ENCODE assay signal across 14 cellular contexts in the genomic region with DNA sequence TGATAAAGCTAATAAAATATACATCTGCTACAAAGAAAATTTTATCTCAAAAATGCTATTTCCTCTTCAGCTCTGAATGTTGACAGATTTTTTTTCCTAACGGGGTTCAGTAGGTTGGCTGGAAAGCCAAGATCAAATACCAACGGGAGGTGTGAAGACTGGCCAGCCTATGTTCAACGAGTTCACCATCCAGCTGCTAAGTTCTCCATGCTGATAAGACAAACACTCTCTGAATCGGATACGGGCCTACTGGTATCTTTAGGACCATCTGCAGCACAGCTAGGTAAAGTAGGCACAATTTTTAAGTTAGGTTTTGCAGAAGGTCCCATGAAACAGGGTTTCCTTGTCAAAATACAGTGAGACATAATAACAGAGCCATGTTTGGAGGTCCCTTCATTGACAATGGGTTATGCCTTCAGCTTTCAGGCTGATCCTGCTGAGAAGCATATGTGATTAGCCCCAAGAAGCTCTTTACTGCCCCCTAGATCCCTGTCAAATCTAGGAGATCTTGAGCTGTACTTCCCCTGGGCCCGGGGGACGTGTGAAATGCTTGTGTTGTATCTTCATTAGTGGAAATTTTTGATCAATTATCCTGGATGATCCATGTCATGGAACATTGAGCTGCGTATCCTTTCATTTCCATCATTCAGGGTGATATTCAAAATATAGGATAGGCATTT.
DNase-seq lines count a peak whose midpoint lies in the region; ATAC-seq and TF ChIP-seq lines count a peak whose summit lies in the region.
"Had no signal": no experiment of that assay in that cellular context is flagged by ENCODE, and none has a peak within 500 bp of the region (broad histone marks: within the 10 kb centered on the region; RNA-seq: fewer than 3 reads in every experiment).

No MANE protein-coding gene starts in this region.

- no peaks in the 10 kb centered on the region for H3K36me3 Mint-ChIP-seq in activated CD4-positive, alpha-beta T cell treated with anti-CD3 and anti-CD28 coated beads, Interleukin-2, amount 10 ng/mL, durations not matched to agents 24 days and 14 days (ENCODE audit: low read depth)
- H3K36me3 Mint-ChIP-seq in endodermal cell (ENCODE audit: low read depth) = no peaks in the 10 kb centered on the region
- H3K36me3 Mint-ChIP-seq: activated CD8-positive, alpha-beta memory T cell treated with anti-CD3 and anti-CD28 coated beads, Interleukin-2, amount 10 ng/mL, durations not matched to agents 7 days and 5 days had no signal

- H3K27ac ChIP-seq in endodermal cell (ENCODE audit: low read depth, low read length) = no peak overlapping the region
- peak overlapping the region in 1 of 2 donors; percentile 39 for H3K27ac ChIP-seq in uterus
- H3K27ac ChIP-seq: skin epidermis had no signal

- no peak overlapping the region for H3K27ac Mint-ChIP-seq in activated CD4-positive, alpha-beta T cell treated with anti-CD3 and anti-CD28 coated beads, Interleukin-2, amount 10 ng/mL, durations not matched to agents 24 days and 14 days
- no peak overlapping the region for H3K27ac Mint-ChIP-seq in endodermal cell
- H3K27ac Mint-ChIP-seq: activated CD8-positive, alpha-beta memory T cell treated with anti-CD3 and anti-CD28 coated beads, Interleukin-2, amount 10 ng/mL, durations not matched to agents 7 days and 5 days had no signal

- intact Hi-C loops in activated CD4-positive, alpha-beta T cell treated with anti-CD3 and anti-CD28 coated beads, Interleukin-2, amount 10 ng/mL, durations not matched to agents 24 days and 14 days (cut with micrococcal nuclease) = no loop called here
- intact Hi-C loops in uterus (cut with DNase I; ENCODE audit: low total_unique reads) = no loop called here

- no peak overlapping the region for H3K9ac ChIP-seq in endodermal cell (ENCODE audit: extremely low read depth, low read length, poor library complexity, severe bottlenecking)

- WGBS in endodermal cell (ENCODE audit: insufficient coverage in 1 of 2, insufficient read length in 1 of 2), 2 experiments = 87 to 100% methylated on average over 2 to 8 of the region's 8 CpGs

- peaks cover 10% of the 10 kb centered on the region for H3K4me1 ChIP-seq in endodermal cell (ENCODE audit: control insufficient read depth, insufficient read depth, low read length)
- H3K4me1 ChIP-seq in uterus = no peaks in the 10 kb centered on the region

- no peak for ATAC-seq in HG03039 (IDR thresholded peaks at IDR 0.05; ENCODE audit: unreplicated experiment)
- ATAC-seq: activated CD8-positive, alpha-beta memory T cell treated with anti-CD3 and anti-CD28 coated beads, Interleukin-2, amount 10 ng/mL, durations not matched to agents 7 days and 5 days had no signal

- no peaks in the 10 kb centered on the region for H3K9me3 ChIP-seq in endodermal cell (ENCODE audit: control insufficient read depth, low read length)
- H3K9me3 ChIP-seq in uterus = no peaks in the 10 kb centered on the region
- H3K9me3 ChIP-seq: stomach had no signal

- no peak for TF ChIP-seq POLR2A in uterus (IDR thresholded peaks at IDR 0.05)

- peak; percentile 57 for DNase-seq in activated CD4-positive, alpha-beta T cell treated with anti-CD3 and anti-CD28 coated beads, Interleukin-2, amount 10 ng/mL, durations not matched to agents 24 days and 14 days
- DNase-seq in activated CD4-positive, alpha-beta T cell treated with anti-CD3 and anti-CD28 coated beads for 1 hour = no peak
- DNase-seq in LHCN-M2 (ENCODE audit: low read depth) (peak; percentile 1), endodermal cell (peak; percentile 65), retinal pigment epithelial cell (ENCODE audit: low read depth) (no peak), uterus (no peak)
- no peak for DNase-seq in stimulated activated CD4-positive, alpha-beta T cell treated with anti-CD3 and anti-CD28 coated beads, Interleukin-4, amount 100 ng/mL, for 24 hours
- DNase-seq: activated CD8-positive, alpha-beta memory T cell treated with anti-CD3 and anti-CD28 coated beads, Interleukin-2, amount 10 ng/mL, durations not matched to agents 7 days and 5 days; C1 segment of cervical spinal cord; left cardiac atrium; NK-92 treated with Interleukin-12 subunit alpha and Interleukin-12 subunit beta, amount 100 ng/mL, for 24 hours; stomach had no signal

- H3K27me3 Mint-ChIP-seq in activated CD4-positive, alpha-beta T cell treated with anti-CD3 and anti-CD28 coated beads, Interleukin-2, amount 10 ng/mL, durations not matched to agents 24 days and 14 days = no peaks in the 10 kb centered on the region
- H3K27me3 Mint-ChIP-seq in endodermal cell (ENCODE audit: insufficient read depth) = peaks cover 25% of the 10 kb centered on the region

- no peaks in the 10 kb centered on the region for H3K27me3 ChIP-seq in endodermal cell (ENCODE audit: control insufficient read depth, insufficient read depth, low read length, poor library complexity, severe bottlenecking)
- H3K27me3 ChIP-seq in uterus = no peaks in the 10 kb centered on the region
- H3K27me3 ChIP-seq: stomach had no signal

- H3K4me1 Mint-ChIP-seq in activated CD4-positive, alpha-beta T cell treated with anti-CD3 and anti-CD28 coated beads, Interleukin-2, amount 10 ng/mL, durations not matched to agents 24 days and 14 days = no peaks in the 10 kb centered on the region
- peaks cover 32% of the 10 kb centered on the region for H3K4me1 Mint-ChIP-seq in endodermal cell
- H3K4me1 Mint-ChIP-seq: activated CD8-positive, alpha-beta memory T cell treated with anti-CD3 and anti-CD28 coated beads, Interleukin-2, amount 10 ng/mL, durations not matched to agents 7 days and 5 days had no signal

- TF ChIP-seq CTCF in endodermal cell (conservative IDR thresholded peaks at IDR 0.05) (peak; percentile 77), retinal pigment epithelial cell (conservative IDR thresholded peaks at IDR 0.05; ENCODE audit: low read depth, low read length) (peak; percentile 55), uterus (IDR thresholded peaks at IDR 0.05) (no peak)

- H3K4me3 Mint-ChIP-seq in activated CD4-positive, alpha-beta T cell treated with anti-CD3 and anti-CD28 coated beads, Interleukin-2, amount 10 ng/mL, durations not matched to agents 24 days and 14 days = no peak overlapping the region
- no peak overlapping the region for H3K4me3 Mint-ChIP-seq in endodermal cell
- H3K4me3 Mint-ChIP-seq: activated CD8-positive, alpha-beta memory T cell treated with anti-CD3 and anti-CD28 coated beads, Interleukin-2, amount 10 ng/mL, durations not matched to agents 7 days and 5 days had no signal

- H3K36me3 ChIP-seq in endodermal cell (ENCODE audit: control insufficient read depth, insufficient read depth, low read length) (no peaks in the 10 kb centered on the region), uterus (no peaks in the 10 kb centered on the region)
- H3K36me3 ChIP-seq: stomach had no signal

- H3K4me3 ChIP-seq in endodermal cell (ENCODE audit: low read length) (no peak overlapping the region), retinal pigment epithelial cell (ENCODE audit: low read length) (no peak overlapping the region), uterus (no peak overlapping the region)
- H3K4me3 ChIP-seq: skin epidermis, stomach had no signal

- H3K9me3 Mint-ChIP-seq in activated CD4-positive, alpha-beta T cell treated with anti-CD3 and anti-CD28 coated beads, Interleukin-2, amount 10 ng/mL, durations not matched to agents 24 days and 14 days = no peaks in the 10 kb centered on the region
- no peaks in the 10 kb centered on the region for H3K9me3 Mint-ChIP-seq in endodermal cell

Comparison
In these comparisons a context has a peak if more than half of its experiments do, and no peak if none do; other contexts are left out.
1. DNase-seq: peak in activated CD4-positive, alpha-beta T cell treated with anti-CD3 and anti-CD28 coated beads, Interleukin-2, amount 10 ng/mL, durations not matched to agents 24 days and 14 days (single experiment), LHCN-M2 (single experiment) and endodermal cell (single experiment); none in activated CD4-positive, alpha-beta T cell treated with anti-CD3 and anti-CD28 coated beads for 1 hour (single experiment), retinal pigment epithelial cell (single experiment), stimulated activated CD4-positive, alpha-beta T cell treated with anti-CD3 and anti-CD28 coated beads, Interleukin-4, amount 100 ng/mL, for 24 hours (single experiment) and uterus (0 of 2).
2. CTCF ChIP-seq: peak in endodermal cell (single experiment) and retinal pigment epithelial cell (single experiment); none in uterus (0 of 4).